In genomic region chr5:9622891-9623547, GRCh38 we compare ENCODE assay signal across 15 cellular contexts. TPM values are rescaled to one million over a fixed set of nuclear protein-coding genes. Genes with fewer than 3 reads are reported as not detected.
A peak's percentile ranks its signal among the peaks of the same experiment; 100 is the strongest.
DNase-seq lines count a peak whose midpoint lies in the region; ATAC-seq, FAIRE-seq and TF ChIP-seq lines count a peak whose summit lies in the region.
"Had no signal": no experiment of that assay in that cellular context is flagged by ENCODE, and none has a peak within 500 bp of the region (broad histone marks: within the 10 kb centered on the region; RNA-seq: fewer than 3 reads in every experiment).

No MANE protein-coding gene starts in this region.

- no peak overlapping the region for H3K27ac ChIP-seq in GM12878 (ENCODE audit: control insufficient read depth, insufficient read depth)
- H3K27ac ChIP-seq: HL-60, left lung had no signal

- H4K20me1 ChIP-seq in GM12878 (ENCODE audit: control insufficient read depth, insufficient read depth) = no peaks in the 10 kb centered on the region

- FAIRE-seq in GM12878 (lab: Jason Lieb, UNC) = no peak

- SMC1A ChIA-PET in GM12878 (lab: Charles Lee; ENCODE audit: uncharacterized antibody, unreplicated experiment) = interaction anchor here (0.7 to 1.2 kb wide), 2 partner anchors 34 to 153 kb away, joined by 3 read pairs; no protein-coding TSS in a partner anchor

- H3K27ac Mint-ChIP-seq in mesothelial cell of epicardium = peak overlapping the region; percentile 65
- H3K27ac Mint-ChIP-seq: T-helper 1 cell treated with Interleukin-12 subunit alpha and Interleukin-12 subunit beta and Interleukin-4 antibody, amounts not matched to agents 30 μg/mL and 1 μg/mL, for 36 hours had no signal

- no TSS peak for BruUV-seq in GM12878 (replicated peaks; lab: Mats Ljungman, UMichigan)

- ATAC-seq in HG02938 (IDR thresholded peaks at IDR 0.05; ENCODE audit: unreplicated experiment) (peak; percentile 57), GM12878 (peak; percentile 34; the same call in 1 of the 3 replicates), GM19395 (IDR thresholded peaks at IDR 0.05; ENCODE audit: unreplicated experiment) (no peak)
- ATAC-seq: left lung had no signal

- DNase-seq in ELR (ENCODE audit: low read depth) = peak; percentile 90
- no peak for DNase-seq in GM12878 (ENCODE audit: low read depth, low spot score)
- no peak for DNase-seq in mesothelial cell of epicardium (ENCODE audit: low spot score in 2 of 2, unreplicated experiment in 2 of 2)
- no peak for DNase-seq in HuH-7 (ENCODE audit: low spot score)
- no peak for DNase-seq in GM13976 (ENCODE audit: low spot score)
- DNase-seq in NK-92 (lab: John Stamatoyannopoulos, UW; ENCODE audit: unreplicated experiment) = no peak
- DNase-seq: DMS79; effector CD4-positive, alpha-beta T cell; left lung; stimulated activated naive CD4-positive, alpha-beta T cell treated with Interleukin-2 at 50 U/mL for 16 hours had no signal

- H3K79me2 ChIP-seq in GM12878 (ENCODE audit: control insufficient read depth, insufficient read depth, low read length) = no peaks in the 10 kb centered on the region

- no peak for TF ChIP-seq RAD21 in GM12878 (IDR thresholded peaks at IDR 0.05; ENCODE audit: insufficient read depth, low read depth, low read length)

- H3K4me1 Mint-ChIP-seq in mesothelial cell of epicardium = peaks cover 37% of the 10 kb centered on the region

- no peaks in the 10 kb centered on the region for H3K36me3 Mint-ChIP-seq in mesothelial cell of epicardium

- H3K9me3 Mint-ChIP-seq in mesothelial cell of epicardium = no peaks in the 10 kb centered on the region

- no peaks in the 10 kb centered on the region for H3K36me3 ChIP-seq in GM12878 (ENCODE audit: control insufficient read depth in 2 of 2, insufficient read depth in 2 of 2, low read length in 1 of 2)
- H3K36me3 ChIP-seq: left lung had no signal

- intact Hi-C loops in GM12878 (cut with micrococcal nuclease; ENCODE audit: unreplicated experiment) = no loop called here

- no peaks in the 10 kb centered on the region for H3K27me3 ChIP-seq in GM12878 (replicated peaks in 1 of 2; ENCODE audit: control insufficient read depth in 2 of 2, insufficient read depth in 2 of 2, low read length in 1 of 2)
- H3K27me3 ChIP-seq: left lung had no signal

- in situ Hi-C loops in GM12878 (cut with MboI) = no loop called here
- in situ Hi-C loops in GM13976 (cut with MboI; ENCODE audit: low sequenced_read_pairs, unreplicated experiment) = no loop called here

- no peak overlapping the region for H3K9ac ChIP-seq in GM12878 (ENCODE audit: control insufficient read depth, insufficient read depth, low read length)

- CTCF ChIA-PET in GM12878 (lab: Yijun Ruan, JAX) = no interaction called here

- no peak overlapping the region for H3K4me3 Mint-ChIP-seq in mesothelial cell of epicardium
- H3K4me3 Mint-ChIP-seq: T-helper 1 cell treated with Interleukin-12 subunit alpha and Interleukin-12 subunit beta and Interleukin-4 antibody, amounts not matched to agents 30 μg/mL and 1 μg/mL, for 36 hours had no signal

- no peak for TF ChIP-seq POLR2A in GM12878 (IDR thresholded peaks at IDR 0.05; ENCODE audit: low read depth, low read length)

- H3K4me1 ChIP-seq in GM12878 (ENCODE audit: control insufficient read depth, insufficient read depth, low read length) = no peaks in the 10 kb centered on the region
- H3K4me1 ChIP-seq: left lung had no signal

- no peaks in the 10 kb centered on the region for H3K27me3 Mint-ChIP-seq in mesothelial cell of epicardium (ENCODE audit: low read depth)

- TF ChIP-seq EP300 in GM12878 (IDR thresholded peaks at IDR 0.05; ENCODE audit: borderline replicate concordance in 1 of 2, control insufficient read depth in 1 of 2, low read depth in 2 of 2, low read length in 2 of 2) = peak in 1 of 2 experiments; percentile 57; a peak in 1 of 4 replicates

- no peak overlapping the region for H3K4me2 ChIP-seq in GM12878 (ENCODE audit: control insufficient read depth, insufficient read depth)

- no peaks in the 10 kb centered on the region for H3K9me3 ChIP-seq in GM12878 (replicated peaks; ENCODE audit: control insufficient read depth, insufficient read depth, low read length)
- H3K9me3 ChIP-seq: left lung had no signal

- no peak overlapping the region for H3K4me3 ChIP-seq in GM12878
- H3K4me3 ChIP-seq: left lung had no signal

- 38% methylated on average over 7 of the region's 7 CpGs for WGBS in GM12878 (ENCODE audit: insufficient coverage, insufficient replicate concordance, low lambda C conversion rate, missing lambda C conversion rate)

- TF ChIP-seq CTCF in GM12878 (IDR thresholded peaks at IDR 0.05 in 2 of 3, conservative IDR thresholded peaks at IDR 0.05 in 1 of 3; ENCODE audit: control insufficient read depth in 2 of 3, extremely low read depth in 1 of 3, insufficient read depth in 1 of 3, low read depth in 3 of 3, low read length in 3 of 3) = no peak
- no peak for TF ChIP-seq CTCF in mesothelial cell of epicardium (IDR thresholded peaks at IDR 0.05; ENCODE audit: unreplicated experiment)
- no peak for TF ChIP-seq CTCF in GM13976 (IDR thresholded peaks at IDR 0.05; ENCODE audit: borderline replicate concordance, control extremely low read depth, extremely low read depth, insufficient read depth, missing control alignments)

- POLR2A ChIA-PET in GM12878 (lab: Charles Lee) = no interaction called here

- no peak overlapping the region for H2AFZ ChIP-seq in GM12878 (ENCODE audit: control insufficient read depth, low read depth, low read length)

- RAD21 ChIA-PET in GM12878 (lab: Charles Lee; ENCODE audit: unreplicated experiment) = no interaction called here

TF ChIP-seq in GM12878, 131 proteins besides CTCF, POLR2A, EP300 and RAD21 (continues in another document):
- no peak for TF ChIP-seq NRF1 (conservative IDR thresholded peaks at IDR 0.05; ENCODE audit: low read depth, low read length)
- no peak for TF ChIP-seq SIN3A (IDR thresholded peaks at IDR 0.05; ENCODE audit: low read depth, low read length)
- TF ChIP-seq IKZF2 (IDR thresholded peaks at IDR 0.05) = peak; percentile 21 to 42; a peak in 2 of 4 replicates
- TF ChIP-seq NR2C1 (IDR thresholded peaks at IDR 0.05) = no peak
- TF ChIP-seq BRCA1 (IDR thresholded peaks at IDR 0.05; ENCODE audit: low read depth, low read length) = no peak
- TF ChIP-seq, protein P1, sequence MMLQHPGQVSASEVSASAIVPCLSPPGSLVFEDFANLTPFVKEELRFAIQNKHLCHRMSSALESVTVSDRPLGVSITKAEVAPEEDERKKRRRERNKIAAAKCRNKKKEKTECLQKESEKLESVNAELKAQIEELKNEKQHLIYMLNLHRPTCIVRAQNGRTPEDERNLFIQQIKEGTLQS (IDR thresholded peaks at IDR 0.05; ENCODE audit: borderline replicate concordance, extremely low read depth, low read depth, low read length) = no peak
- no peak for TF ChIP-seq JUNB (IDR thresholded peaks at IDR 0.05)
- no peak for TF ChIP-seq PAX8 (IDR thresholded peaks at IDR 0.05)
- TF ChIP-seq, protein P2, sequence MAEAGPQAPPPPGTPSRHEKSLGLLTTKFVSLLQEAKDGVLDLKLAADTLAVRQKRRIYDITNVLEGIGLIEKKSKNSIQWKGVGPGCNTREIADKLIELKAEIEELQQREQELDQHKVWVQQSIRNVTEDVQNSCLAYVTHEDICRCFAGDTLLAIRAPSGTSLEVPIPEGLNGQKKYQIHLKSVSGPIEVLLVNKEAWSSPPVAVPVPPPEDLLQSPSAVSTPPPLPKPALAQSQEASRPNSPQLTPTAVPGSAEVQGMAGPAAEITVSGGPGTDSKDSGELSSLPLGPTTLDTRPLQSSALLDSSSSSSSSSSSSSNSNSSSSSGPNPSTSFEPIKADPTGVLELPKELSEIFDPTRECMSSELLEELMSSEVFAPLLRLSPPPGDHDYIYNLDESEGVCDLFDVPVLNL (IDR thresholded peaks at IDR 0.05; ENCODE audit: low read depth, low read length) = no peak
- no peak for TF ChIP-seq ZBTB4 (CRISPR knock-in tag; IDR thresholded peaks at IDR 0.05)
- no peak for TF ChIP-seq MTA3 (IDR thresholded peaks at IDR 0.05; ENCODE audit: borderline replicate concordance, low read length)

RNA-seq across cellular contexts. Expression of gene TAS2R1, which starts 7.1 kb away (rescaled TPM):
- total RNA-seq in GM12878 (2013; cell fraction: nucleolus; rRNA removed) = 0.37 TPM in 1 of 2 replicates, not detected in the other
- total RNA-seq in GM12878 (2014; rRNA removed) (not detected in 2 replicates), GM12878 (2014; rRNA removed; fragmentation: Illumina TruSeq; extraction: Trizol) (not detected in 2 replicates), GM12878 (2021) (not detected in 2 replicates), mesothelial cell of epicardium (not detected in 3 replicates)
- polyA plus RNA-seq in GM12878 (2011; ENCODE audit: low read depth) = not detected
- polyA plus RNA-seq in GM12878 (2011; rRNA removed) (not detected in 2 replicates), GM12878 (2014; fragmentation: Illumina TruSeq; extraction: Trizol) (not detected in 2 replicates), GM12878 (2014; fragmentation: Nextera tagmentation; extraction: Ambion mirVana) (not detected), GM12878 (2014; rRNA removed) (not detected in 2 replicates), GM12878 (2016; fragmentation: Nextera tagmentation; extraction: Ambion mirVana) (not detected)
- polyA plus RNA-seq in GM12878 (2011; cell fraction: cytosol; rRNA removed) = not detected in 2 replicates
- not detected in 2 replicates for polyA plus RNA-seq in GM12878 (2011; cell fraction: nucleus; rRNA removed)
- polyA plus RNA-seq in GM12878 (2012) = not detected in 2 replicates
- not detected in 2 replicates for polyA minus RNA-seq in GM12878 (2011; rRNA and poly(A)+ RNA removed)
- polyA minus RNA-seq in GM12878 (2011; cell fraction: cytosol; rRNA and poly(A)+ RNA removed) = not detected in 2 replicates
- not detected in 2 replicates for polyA minus RNA-seq in GM12878 (2011; cell fraction: nucleus; rRNA and poly(A)+ RNA removed)
- total RNA-seq: left lung, skeletal muscle tissue had no signal
